In the genomic region with DNA sequence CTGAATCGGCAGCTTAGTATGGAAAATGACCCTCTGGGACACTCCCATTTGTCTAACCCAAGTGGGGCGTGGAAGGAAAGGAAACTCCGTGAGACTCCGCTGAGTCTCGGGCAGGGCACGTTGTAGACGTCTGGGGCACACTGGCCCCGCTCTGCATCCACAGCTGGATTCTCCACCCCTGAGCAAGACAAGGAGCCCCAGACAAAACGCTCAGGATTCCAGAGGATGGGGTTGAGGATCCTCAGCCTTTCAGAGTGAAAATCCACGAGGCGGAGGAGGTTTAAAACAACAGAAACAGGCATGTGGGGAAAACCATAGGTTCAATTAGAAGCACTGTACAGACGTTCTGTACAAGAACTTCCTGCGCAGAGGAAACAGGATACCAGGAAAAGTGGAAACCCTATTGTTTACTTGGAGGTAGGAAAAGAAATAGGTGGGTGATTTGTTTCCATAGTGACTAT, we compare ENCODE assay signal across 14 cellular contexts.
DNase-seq lines count a peak whose midpoint lies in the region; ATAC-seq and TF ChIP-seq lines count a peak whose summit lies in the region.
"Had no signal": no experiment of that assay in that cellular context is flagged by ENCODE, and none has a peak within 500 bp of the region (broad histone marks: within the 10 kb centered on the region; RNA-seq: fewer than 3 reads in every experiment).

No MANE protein-coding gene starts in this region.

- H3K27me3 ChIP-seq in BJ (ENCODE audit: control insufficient read depth, insufficient read depth, low read length) (no peaks in the 10 kb centered on the region), foreskin keratinocyte (peaks cover 9% of the 10 kb centered on the region), neuron (ENCODE audit: insufficient read depth, low read length) (no peaks in the 10 kb centered on the region)

- peak; percentile 76 for ATAC-seq in foreskin keratinocyte
- no peak for ATAC-seq in GM19467 (IDR thresholded peaks at IDR 0.05; ENCODE audit: unreplicated experiment)

- CTCF ChIA-PET in BJ (lab: Yijun Ruan, JAX), result interaction anchor here (0.9 kb wide), 1 partner anchor 297 kb away, joined by 3 read pairs; no protein-coding TSS in a partner anchor

- no peak overlapping the region for H3K27ac ChIP-seq in foreskin keratinocyte
- H3K27ac ChIP-seq: C4-2B had no signal

- peak overlapping the region; percentile 8 for H2AFZ ChIP-seq in neuron (ENCODE audit: low read depth, low read length)

- H3K4me1 ChIP-seq in foreskin keratinocyte, result no peaks in the 10 kb centered on the region
- peaks cover 7% of the 10 kb centered on the region for H3K4me1 ChIP-seq in neuron (ENCODE audit: insufficient read depth, low read length)

- peak overlapping the region; percentile 4; the same call in 1 of the 2 replicates for H3K4me3 ChIP-seq in BJ (ENCODE audit: low read depth, low read length)
- H3K4me3 ChIP-seq in neuron (ENCODE audit: low read length), result no peak overlapping the region

- H3K36me3 ChIP-seq in BJ (ENCODE audit: control insufficient read depth, insufficient read depth, low read length) (no peaks in the 10 kb centered on the region), neuron (ENCODE audit: insufficient read depth, low read length) (no peaks in the 10 kb centered on the region)

- TF ChIP-seq CTCF in BJ (IDR thresholded peaks at IDR 0.05; ENCODE audit: insufficient read depth, low read depth, low read length), result no peak
- TF ChIP-seq CTCF in foreskin keratinocyte (conservative IDR thresholded peaks at IDR 0.05), result no peak

- DNase-seq in BJ (ENCODE audit: low read depth) (no peak), NCI-H774 (lab: John Stamatoyannopoulos, UW) (peak; percentile 18), foreskin keratinocyte (peak; percentile 6 to 10), iPS-NIHi7 (ENCODE audit: extremely low spot score) (no peak)
- no peak for DNase-seq in activated effector memory CD4-positive, alpha-beta T cell treated with anti-CD3 and anti-CD28 coated beads, Interleukin-2, amount 50 U/mL, for 16 hours
- no peak for DNase-seq in activated CD4-positive, alpha-beta T cell treated with anti-CD3 and anti-CD28 coated beads, Interleukin-2, amount 50 U/mL, for 1 hour
- DNase-seq: caudate nucleus; immature natural killer cell; KBM-7; NCI-H82; stimulated activated naive CD4-positive, alpha-beta T cell had no signal

- POLR2A ChIA-PET in BJ (lab: Charles Lee), result no interaction called here

- peaks cover 2% of the 10 kb centered on the region for H3K9me3 ChIP-seq in neuron (ENCODE audit: low read length)

Comparison
In these comparisons a context has a peak if more than half of its experiments do, and no peak if none do; other contexts are left out.
1. DNase-seq: peak in NCI-H774 (single experiment) and foreskin keratinocyte (2 of 2); none in BJ (single experiment), activated effector memory CD4-positive, alpha-beta T cell treated with anti-CD3 and anti-CD28 coated beads, Interleukin-2, amount 50 U/mL, for 16 hours (single experiment), activated CD4-positive, alpha-beta T cell treated with anti-CD3 and anti-CD28 coated beads, Interleukin-2, amount 50 U/mL, for 1 hour (single experiment) and iPS-NIHi7 (single experiment).